8 cellular contexts compared by ENCODE assay signal in genomic region chr20:3797592-3798404, GRCh38. TPM values are rescaled to one million over a fixed set of nuclear protein-coding genes. Genes with fewer than 3 reads are reported as not detected.
DNase-seq lines count a peak whose midpoint lies in the region; ATAC-seq, FAIRE-seq and TF ChIP-seq lines count a peak whose summit lies in the region.

No MANE protein-coding gene starts in this region.

- H3K36me3 ChIP-seq in bronchial epithelial cell (ENCODE audit: control insufficient read depth, insufficient read depth, low read length): peaks cover 17% of the 10 kb centered on the region

- H3K4me3 ChIP-seq in bronchial epithelial cell (ENCODE audit: low read depth, low read length): peak overlapping the region; percentile 68

- no peaks in the 10 kb centered on the region for H3K27me3 Mint-ChIP-seq in naive thymus-derived CD8-positive, alpha-beta T cell

- H3K4me3 Mint-ChIP-seq in naive thymus-derived CD8-positive, alpha-beta T cell: peak overlapping the region; percentile 95 to 100 (median 98)

- DNase-seq in GM13977 (ENCODE audit: low spot score) (peak; percentile 57), NCI-H748 (lab: John Stamatoyannopoulos, UW; ENCODE audit: unreplicated experiment) (peak; percentile 73), bronchial epithelial cell (ENCODE audit: low read depth) (no peak)
- DNase-seq in naive thymus-derived CD8-positive, alpha-beta T cell: peak in 5 of 10 donors; percentile 31 to 74 (median 51)

- H3K9me3 Mint-ChIP-seq in naive thymus-derived CD8-positive, alpha-beta T cell: no peaks in the 10 kb centered on the region

- no peak for TF ChIP-seq CTCF in GM13977 (IDR thresholded peaks at IDR 0.05; ENCODE audit: extremely low read depth, insufficient read depth, missing control alignments)
- TF ChIP-seq CTCF in bronchial epithelial cell (IDR thresholded peaks at IDR 0.05; ENCODE audit: insufficient read depth, low read length, severe bottlenecking): no peak

- H3K27me3 ChIP-seq in bronchial epithelial cell (ENCODE audit: control insufficient read depth, insufficient read depth, low read length): no peaks in the 10 kb centered on the region

- H3K27ac Mint-ChIP-seq in naive thymus-derived CD8-positive, alpha-beta T cell: peak overlapping the region; percentile 94 to 99 (median 97)

- peaks cover 4 to 49% (median 33%) of the 10 kb centered on the region in 3 donors for H3K36me3 Mint-ChIP-seq in naive thymus-derived CD8-positive, alpha-beta T cell

- H3K4me1 Mint-ChIP-seq in naive thymus-derived CD8-positive, alpha-beta T cell: peaks cover 25 to 62% (median 61%) of the 10 kb centered on the region in 4 donors

- POLR2A ChIA-PET in naive thymus-derived CD8-positive, alpha-beta T cell (lab: Charles Lee): interaction anchor here (0.6 to 4.0 kb wide), 4 partner anchors 11 to 73 kb away, joined by 3 to 34 read pairs (median 5); partner anchors contain the start of gene CENPB

- no peak for FAIRE-seq in bronchial epithelial cell (lab: Jason Lieb, UNC)

- peak in 1 of 2 donors; percentile 31 for ATAC-seq in naive thymus-derived CD8-positive, alpha-beta T cell
- no peak for ATAC-seq in GM18909 (IDR thresholded peaks at IDR 0.05; ENCODE audit: poor library complexity, unreplicated experiment)
- no peak for ATAC-seq in HG03095 (IDR thresholded peaks at IDR 0.05; ENCODE audit: unreplicated experiment)
- no peak for ATAC-seq in GM18907 (IDR thresholded peaks at IDR 0.05; ENCODE audit: unreplicated experiment)
- ATAC-seq in HG03354 (IDR thresholded peaks at IDR 0.05; ENCODE audit: poor library complexity, severe bottlenecking, unreplicated experiment): no peak

- in situ Hi-C loops in GM13977 (cut with MboI; ENCODE audit: low pct_unique_long_range_greater_than_20kb, low sequenced_read_pairs, unreplicated experiment): no loop called here

RNA-seq across cellular contexts. Expression of gene CDC25B, which starts 1.7 kb away (rescaled TPM):
- total RNA-seq in bronchial epithelial cell: 7.6 and 17.9 TPM in 2 replicates
- 100 to 1,000 TPM; 320 to 336 TPM for total RNA-seq in naive thymus-derived CD8-positive, alpha-beta T cell
- 10 to 100 TPM; 38.1 to 49.7 (median 42.0) TPM for polyA plus RNA-seq in naive thymus-derived CD8-positive, alpha-beta T cell

RNA-seq across cellular contexts. Expression of gene CENPB, which starts 11.3 kb away (rescaled TPM):
- 67.8 and 87.4 TPM in 2 replicates for total RNA-seq in bronchial epithelial cell
- total RNA-seq in naive thymus-derived CD8-positive, alpha-beta T cell: 10 to 100 TPM; 45.8 to 48.6 TPM
- 1 to 10 TPM; 1.0 to 1.7 (median 1.4) TPM for polyA plus RNA-seq in naive thymus-derived CD8-positive, alpha-beta T cell

RNA-seq across cellular contexts. Expression of gene SPEF1, which starts 16.6 kb away (rescaled TPM):
- total RNA-seq in bronchial epithelial cell: under 0.01 TPM in 1 of 2 replicates, not detected in the other
- total RNA-seq in naive thymus-derived CD8-positive, alpha-beta T cell: under 1 TPM in 1 of 2 experiments, not detected in 1; 0.33 TPM
- polyA plus RNA-seq in naive thymus-derived CD8-positive, alpha-beta T cell: not detected

RNA-seq across cellular contexts. Expression of gene AP5S1, which starts 22.5 kb away (rescaled TPM):
- total RNA-seq in bronchial epithelial cell: 9.5 and 12.4 TPM in 2 replicates
- total RNA-seq in naive thymus-derived CD8-positive, alpha-beta T cell: 10 to 100 TPM; 12.6 to 14.5 TPM
- 10 to 100 TPM; 10.1 to 21.8 (median 19.3) TPM for polyA plus RNA-seq in naive thymus-derived CD8-positive, alpha-beta T cell

RNA-seq across cellular contexts. Expression of gene ADISSP, which starts 30.2 kb away (rescaled TPM):
- 15.0 and 15.4 TPM in 2 replicates for total RNA-seq in bronchial epithelial cell
- 10 to 100 TPM; 19.5 to 19.6 TPM for total RNA-seq in naive thymus-derived CD8-positive, alpha-beta T cell
- polyA plus RNA-seq in naive thymus-derived CD8-positive, alpha-beta T cell: 10 to 100 TPM; 17.6 to 32.4 (median 22.2) TPM

Comparison
In these comparisons a context has a peak if more than half of its experiments do, and no peak if none do; other contexts are left out.
1. RNA of gene CDC25B, which starts 1.7 kb away (total RNA-seq): 320 to 336 TPM in naive thymus-derived CD8-positive, alpha-beta T cell; 7.6 to 17.9 TPM in bronchial epithelial cell; every median in the first group is over 10 times any median in the second.